In genomic region chr4:48727666-48728459, GRCh38 we compare ENCODE assay signal across 11 cellular contexts. TPM values are rescaled to one million over a fixed set of nuclear protein-coding genes. Genes with fewer than 3 reads are reported as not detected.
DNase-seq lines count a peak whose midpoint lies in the region; ATAC-seq, FAIRE-seq and TF ChIP-seq lines count a peak whose summit lies in the region.
"Had no signal": no experiment of that assay in that cellular context is flagged by ENCODE, and none has a peak within 500 bp of the region (broad histone marks: within the 10 kb centered on the region; RNA-seq: fewer than 3 reads in every experiment).

No MANE protein-coding gene starts in this region.

- intact Hi-C loops in stomach (cut with DNase I; ENCODE audit: low total_unique reads) = no loop called here

- H3K27ac Mint-ChIP-seq in stimulated activated naive CD8-positive, alpha-beta T cell treated with anti-CD3 and anti-CD28 coated beads, Interleukin-15, Interleukin-2, amounts not matched to agents 100 ng/mL and 50 ng/mL, for 24 hours = peak overlapping the region; percentile 49
- H3K27ac Mint-ChIP-seq in stimulated activated naive CD8-positive, alpha-beta T cell treated with anti-CD3 and anti-CD28 coated beads, Interleukin-15, amount 100 ng/mL, for 72 hours = no peak overlapping the region
- no peak overlapping the region for H3K27ac Mint-ChIP-seq in activated CD8-positive, alpha-beta T cell treated with anti-CD3 and anti-CD28 coated beads, Interleukin-2, amount 10 ng/mL, durations not matched to agents 7 days and 5 days
- H3K27ac Mint-ChIP-seq in neural progenitor cell = no peak overlapping the region
- H3K27ac Mint-ChIP-seq: HFFc6 had no signal

- no peak for TF ChIP-seq EP300 in stomach (IDR thresholded peaks at IDR 0.05)

- H3K4me1 ChIP-seq in keratinocyte (ENCODE audit: control insufficient read depth, extremely low read depth, insufficient read depth, low read length) (peaks cover 21% of the 10 kb centered on the region), stomach (peaks cover 0 to 59% (median 26%) of the 10 kb centered on the region in 4 donors), neural progenitor cell (peaks cover 8% of the 10 kb centered on the region)

- H2AFZ ChIP-seq in keratinocyte (ENCODE audit: control insufficient read depth, low read length) (no peak overlapping the region), neural progenitor cell (replicated peaks) (no peak overlapping the region)

- H3K4me3 ChIP-seq in keratinocyte (ENCODE audit: control insufficient read depth in 2 of 3, extremely low read depth in 1 of 3, insufficient read depth in 2 of 3, low read depth in 1 of 3, low read length in 3 of 3) (no peak overlapping the region), stomach (no peak overlapping the region), neural progenitor cell (no peak overlapping the region)

- H3K79me2 ChIP-seq in keratinocyte (ENCODE audit: control insufficient read depth, insufficient read depth, low read length) (peaks cover 89% of the 10 kb centered on the region), neural progenitor cell (ENCODE audit: low read depth) (peaks cover 100% of the 10 kb centered on the region)

- H3K27me3 Mint-ChIP-seq in stimulated activated naive CD8-positive, alpha-beta T cell treated with anti-CD3 and anti-CD28 coated beads, Interleukin-15, Interleukin-2, amounts not matched to agents 100 ng/mL and 50 ng/mL, for 24 hours = no peaks in the 10 kb centered on the region
- no peaks in the 10 kb centered on the region for H3K27me3 Mint-ChIP-seq in stimulated activated naive CD8-positive, alpha-beta T cell treated with anti-CD3 and anti-CD28 coated beads, Interleukin-15, amount 100 ng/mL, for 72 hours
- no peaks in the 10 kb centered on the region for H3K27me3 Mint-ChIP-seq in activated CD8-positive, alpha-beta T cell treated with anti-CD3 and anti-CD28 coated beads, Interleukin-2, amount 10 ng/mL, durations not matched to agents 7 days and 5 days (ENCODE audit: low read depth)
- H3K27me3 Mint-ChIP-seq in neural progenitor cell (ENCODE audit: insufficient read depth, low read depth) = no peaks in the 10 kb centered on the region
- H3K27me3 Mint-ChIP-seq: activated CD4-positive, alpha-beta T cell treated with anti-CD3 and anti-CD28 coated beads, Interleukin-2, amount 10 ng/mL, durations not matched to agents 7 days and 5 days had no signal

- 71 to 88% (median 76%) methylated on average over 2 of the region's 2 CpGs for WGBS in stomach, 5 donors

- H3K9ac ChIP-seq in keratinocyte (ENCODE audit: control insufficient read depth, extremely low read depth, insufficient read depth, low read length) (no peak overlapping the region), neural progenitor cell (no peak overlapping the region)

- H3K36me3 ChIP-seq in keratinocyte (ENCODE audit: control insufficient read depth in 2 of 2, extremely low read depth in 1 of 2, insufficient read depth in 2 of 2, low read length in 2 of 2) (no peaks in the 10 kb centered on the region), stomach (peaks cover 0 to 6% (median 0%) of the 10 kb centered on the region in 4 donors), neural progenitor cell (no peaks in the 10 kb centered on the region)

- no peak overlapping the region for H3K4me3 Mint-ChIP-seq in stimulated activated naive CD8-positive, alpha-beta T cell treated with anti-CD3 and anti-CD28 coated beads, Interleukin-15, Interleukin-2, amounts not matched to agents 100 ng/mL and 50 ng/mL, for 24 hours
- peak overlapping the region in 1 of 2 donors; percentile 74 for H3K4me3 Mint-ChIP-seq in stimulated activated naive CD8-positive, alpha-beta T cell treated with anti-CD3 and anti-CD28 coated beads, Interleukin-15, amount 100 ng/mL, for 72 hours
- H3K4me3 Mint-ChIP-seq in activated CD8-positive, alpha-beta T cell treated with anti-CD3 and anti-CD28 coated beads, Interleukin-2, amount 10 ng/mL, durations not matched to agents 7 days and 5 days = no peak overlapping the region
- H3K4me3 Mint-ChIP-seq in neural progenitor cell = no peak overlapping the region
- H3K4me3 Mint-ChIP-seq: activated CD4-positive, alpha-beta T cell treated with anti-CD3 and anti-CD28 coated beads, Interleukin-2, amount 10 ng/mL, durations not matched to agents 7 days and 5 days; HFFc6 had no signal

- TF ChIP-seq POLR2A in stomach (IDR thresholded peaks at IDR 0.05) = no peak

- H3K27ac ChIP-seq in keratinocyte (ENCODE audit: control insufficient read depth, insufficient read depth, low read length) (peak overlapping the region; percentile 74), stomach (no peak overlapping the region), neural progenitor cell (no peak overlapping the region)

- H3K27me3 ChIP-seq in keratinocyte (ENCODE audit: control insufficient read depth, extremely low read depth, insufficient read depth, low read length) (no peaks in the 10 kb centered on the region), stomach (no peaks in the 10 kb centered on the region), neural progenitor cell (no peaks in the 10 kb centered on the region)

- no peaks in the 10 kb centered on the region for H3K9me3 ChIP-seq in keratinocyte (ENCODE audit: control insufficient read depth, low read depth, low read length)
- H3K9me3 ChIP-seq in stomach = no peaks in the 10 kb centered on the region
- H3K9me3 ChIP-seq in neural progenitor cell (ENCODE audit: low read depth) = no peaks in the 10 kb centered on the region

- FAIRE-seq in keratinocyte (lab: Jason Lieb, UNC) = no peak

- no peaks in the 10 kb centered on the region for H4K20me1 ChIP-seq in keratinocyte (ENCODE audit: control insufficient read depth, extremely low read depth, insufficient read depth, low read length)
- H4K20me1 ChIP-seq in neural progenitor cell (ENCODE audit: low read depth) = peaks cover 41% of the 10 kb centered on the region

- H3K9me3 Mint-ChIP-seq in stimulated activated naive CD8-positive, alpha-beta T cell treated with anti-CD3 and anti-CD28 coated beads, Interleukin-15, Interleukin-2, amounts not matched to agents 100 ng/mL and 50 ng/mL, for 24 hours = no peaks in the 10 kb centered on the region
- H3K9me3 Mint-ChIP-seq in stimulated activated naive CD8-positive, alpha-beta T cell treated with anti-CD3 and anti-CD28 coated beads, Interleukin-15, amount 100 ng/mL, for 72 hours = peaks cover 5 to 6% of the 10 kb centered on the region in 2 donors
- peaks cover 3% of the 10 kb centered on the region for H3K9me3 Mint-ChIP-seq in activated CD8-positive, alpha-beta T cell treated with anti-CD3 and anti-CD28 coated beads, Interleukin-2, amount 10 ng/mL, durations not matched to agents 7 days and 5 days (ENCODE audit: insufficient read depth)
- H3K9me3 Mint-ChIP-seq in neural progenitor cell = peaks cover 55% of the 10 kb centered on the region
- H3K9me3 Mint-ChIP-seq: HFFc6 had no signal

- no peaks in the 10 kb centered on the region for H3K9me1 ChIP-seq in keratinocyte (ENCODE audit: control insufficient read depth, extremely low read depth, insufficient read depth, low read length)

- POLR2A ChIA-PET in activated CD8-positive, alpha-beta T cell treated with anti-CD3 and anti-CD28 coated beads, Interleukin-2, amount 10 ng/mL, durations not matched to agents 7 days and 5 days (lab: Charles Lee) = no interaction called here

- H3F3A ChIP-seq in neural progenitor cell (ENCODE audit: low read depth) = no peaks in the 10 kb centered on the region

- H3K36me3 Mint-ChIP-seq in stimulated activated naive CD8-positive, alpha-beta T cell treated with anti-CD3 and anti-CD28 coated beads, Interleukin-15, Interleukin-2, amounts not matched to agents 100 ng/mL and 50 ng/mL, for 24 hours (ENCODE audit: low read depth) = peaks cover 9% of the 10 kb centered on the region
- H3K36me3 Mint-ChIP-seq in activated CD8-positive, alpha-beta T cell treated with anti-CD3 and anti-CD28 coated beads, Interleukin-2, amount 10 ng/mL, durations not matched to agents 7 days and 5 days (ENCODE audit: low read depth) = peaks cover 38% of the 10 kb centered on the region
- peaks cover 51% of the 10 kb centered on the region for H3K36me3 Mint-ChIP-seq in neural progenitor cell

- TF ChIP-seq CTCF in keratinocyte (optimal IDR thresholded peaks at IDR 0.05 in 1 of 3, IDR thresholded peaks at IDR 0.05 in 1 of 3, conservative IDR thresholded peaks at IDR 0.05 in 1 of 3; ENCODE audit: extremely low read depth in 1 of 3, insufficient read depth in 2 of 3, low read length in 3 of 3) = no peak
- no peak for TF ChIP-seq CTCF in stomach (IDR thresholded peaks at IDR 0.05)
- no peak for TF ChIP-seq CTCF in neural progenitor cell (IDR thresholded peaks at IDR 0.05)

- CTCF ChIA-PET in activated CD8-positive, alpha-beta T cell treated with anti-CD3 and anti-CD28 coated beads, Interleukin-2, amount 10 ng/mL, durations not matched to agents 7 days and 5 days (lab: Charles Lee) = interaction anchor here (0.9 kb wide), 1 partner anchor 75 kb away, joined by 3 read pairs; no protein-coding TSS in a partner anchor

- no peak for DNase-seq in stimulated activated naive CD8-positive, alpha-beta T cell treated with anti-CD3 and anti-CD28 coated beads, Interleukin-15, amount 100 ng/mL, for 72 hours
- DNase-seq in OCI-M1 (lab: John Stamatoyannopoulos, UW) = peak; percentile 21
- DNase-seq in keratinocyte (ENCODE audit: low read depth, low spot score) = no peak
- DNase-seq in stomach = no peak
- DNase-seq in activated CD8-positive, alpha-beta T cell treated with anti-CD3 and anti-CD28 coated beads, Interleukin-2, amount 10 ng/mL, durations not matched to agents 7 days and 5 days = no peak
- no peak for DNase-seq in neural progenitor cell (ENCODE audit: low spot score)
- DNase-seq: activated CD4-positive, alpha-beta T cell treated with anti-CD3 and anti-CD28 coated beads, Interleukin-2, amount 10 ng/mL, durations not matched to agents 7 days and 5 days; HFFc6; NCI-H2081 had no signal

- ATAC-seq in stimulated activated naive CD8-positive, alpha-beta T cell treated with anti-CD3 and anti-CD28 coated beads, Interleukin-15, amount 100 ng/mL, for 72 hours = no peak
- ATAC-seq in activated CD8-positive, alpha-beta T cell treated with anti-CD3 and anti-CD28 coated beads, Interleukin-2, amount 10 ng/mL, durations not matched to agents 7 days and 5 days = no peak
- ATAC-seq in HG03520 (IDR thresholded peaks at IDR 0.05; ENCODE audit: unreplicated experiment) = no peak

- H3K4me2 ChIP-seq in keratinocyte (ENCODE audit: control insufficient read depth, extremely low read depth, insufficient read depth, low read depth, low read length) (no peak overlapping the region), neural progenitor cell (no peak overlapping the region)

- dilution Hi-C loops in keratinocyte (cut with MboI; ENCODE audit: extremely low pct_ligation_motif_present, low sequenced_read_pairs) = no loop called here

- peaks cover 88% of the 10 kb centered on the region for H3K4me1 Mint-ChIP-seq in stimulated activated naive CD8-positive, alpha-beta T cell treated with anti-CD3 and anti-CD28 coated beads, Interleukin-15, Interleukin-2, amounts not matched to agents 100 ng/mL and 50 ng/mL, for 24 hours (ENCODE audit: low read depth)
- H3K4me1 Mint-ChIP-seq in stimulated activated naive CD8-positive, alpha-beta T cell treated with anti-CD3 and anti-CD28 coated beads, Interleukin-15, amount 100 ng/mL, for 72 hours = peaks cover 86% of the 10 kb centered on the region
- H3K4me1 Mint-ChIP-seq in activated CD8-positive, alpha-beta T cell treated with anti-CD3 and anti-CD28 coated beads, Interleukin-2, amount 10 ng/mL, durations not matched to agents 7 days and 5 days (ENCODE audit: low read depth) = peaks cover 73% of the 10 kb centered on the region
- H3K4me1 Mint-ChIP-seq in neural progenitor cell = no peaks in the 10 kb centered on the region

RNA-seq across cellular contexts. Expression of gene FRYL, which starts 52.2 kb away (rescaled TPM):
- polyA plus RNA-seq in keratinocyte (29.4 to 40.4 TPM (median 29.6 TPM) in 3 replicates), stomach (10 to 100 TPM in 1 of 3 donors, 1 to 10 TPM in 2; 6.4 to 12.8 (median 7.8) TPM)
- polyA plus RNA-seq in keratinocyte (2011; ENCODE audit: low read depth) = 19.6 TPM
- polyA plus RNA-seq in keratinocyte (2011; cell fraction: cytosol; rRNA removed) = 9.5 and 20.3 TPM in 2 replicates
- 48.6 and 66.2 TPM in 2 replicates for polyA plus RNA-seq in keratinocyte (2011; cell fraction: nucleus; rRNA removed)
- 20.9 and 29.6 TPM in 2 replicates for polyA plus RNA-seq in keratinocyte (2012; ENCODE audit: low replicate concordance)
- 39.1 to 166 TPM (median 101 TPM) in 3 replicates for polyA minus RNA-seq in keratinocyte
- 45.7 TPM for polyA minus RNA-seq in keratinocyte (2011; cell fraction: cytosol; rRNA and poly(A)+ RNA removed)
- 195 and 330 TPM in 2 replicates for polyA minus RNA-seq in keratinocyte (2011; cell fraction: nucleus; rRNA and poly(A)+ RNA removed)
- total RNA-seq in stomach (100 to 1,000 TPM in 3 of 5 donors, 10 to 100 TPM in 2; 66.4 to 697 (median 105) TPM), neural progenitor cell (ENCODE audit: low replicate concordance) (62.8 and 70.5 TPM in 2 replicates)
- total RNA-seq in activated CD8-positive, alpha-beta T cell treated with anti-CD3 and anti-CD28 coated beads, Interleukin-2, amount 10 ng/mL, durations not matched to agents 7 days and 5 days = 100 to 1,000 TPM in 1 of 2 experiments, 10 to 100 TPM in 1; 98.5 to 107 TPM
